In the genomic region with DNA sequence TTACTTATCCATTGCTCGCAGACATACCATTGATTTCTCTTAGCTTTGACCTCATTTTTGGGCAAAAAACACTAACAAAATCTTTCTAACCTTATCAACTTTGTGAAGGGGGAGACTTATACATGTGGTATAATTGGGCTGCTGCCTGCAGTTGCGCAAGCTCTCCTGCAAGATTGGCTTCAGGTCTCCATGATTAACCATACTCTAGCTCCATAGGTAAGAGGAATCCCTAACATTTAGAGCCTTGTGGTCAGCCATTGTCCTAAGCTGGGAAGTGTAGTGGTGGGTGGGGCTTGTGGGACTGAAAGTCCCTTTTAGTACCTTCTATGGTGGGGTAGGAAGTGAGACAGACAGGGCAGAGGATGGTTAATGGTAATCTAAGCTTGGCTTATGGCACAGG, we compare ENCODE assay signal across 21 cellular contexts.
"Had no signal": no experiment of that assay in that cellular context is flagged by ENCODE, and none has a peak within 500 bp of the region (broad histone marks: within the 10 kb centered on the region; RNA-seq: fewer than 3 reads in every experiment).

No MANE protein-coding gene starts in this region.

- H3K4me1 ChIP-seq: esophagus squamous epithelium, lower lobe of right lung had no signal

- ATAC-seq: activated CD8-positive, alpha-beta T cell treated with anti-CD3 and anti-CD28 coated beads, Interleukin-2, amount 10 ng/mL, durations not matched to agents 7 days and 5 days; activated naive CD4-positive, alpha-beta T cell treated with anti-CD3 and anti-CD28 coated beads, Interleukin-2, amount 50 U/mL, for 72 hours; activated T-helper 17 cell treated with anti-CD3 and anti-CD28 coated beads, Interleukin-2, amount 50 U/mL, for 72 hours; gastroesophageal sphincter; lower lobe of right lung; naive thymus-derived CD4-positive, alpha-beta T cell; upper lobe of right lung had no signal

- H3K4me3 Mint-ChIP-seq: activated CD8-positive, alpha-beta T cell treated with anti-CD3 and anti-CD28 coated beads, Interleukin-2, amount 10 ng/mL, durations not matched to agents 7 days and 5 days; activated T-helper 17 cell treated with anti-CD3 and anti-CD28 coated beads, Interleukin-2, amount 50 U/mL, for 72 hours; brain; naive thymus-derived CD4-positive, alpha-beta T cell; neural crest cell had no signal

- H3K36me3 ChIP-seq: esophagus squamous epithelium, gastroesophageal sphincter, lower lobe of right lung, upper lobe of right lung, WERI-Rb-1 had no signal

- H3K27me3 ChIP-seq: dorsolateral prefrontal cortex, esophagus squamous epithelium, gastroesophageal sphincter, upper lobe of right lung had no signal

- H3K27ac Mint-ChIP-seq: activated CD8-positive, alpha-beta T cell treated with anti-CD3 and anti-CD28 coated beads, Interleukin-2, amount 10 ng/mL, durations not matched to agents 7 days and 5 days; activated naive CD4-positive, alpha-beta T cell treated with anti-CD3 and anti-CD28 coated beads, Interleukin-2, amount 50 U/mL, for 72 hours; activated T-helper 17 cell treated with anti-CD3 and anti-CD28 coated beads, Interleukin-2, amount 50 U/mL, for 72 hours; brain; naive thymus-derived CD4-positive, alpha-beta T cell had no signal

- DNase-seq: activated CD4-positive, alpha-beta T cell treated with anti-CD3 and anti-CD28 coated beads for 1 hour; activated CD4-positive, alpha-beta T cell treated with anti-CD3 and anti-CD28 coated beads, Interleukin-2, amount 50 U/mL, for 1 hour; activated CD8-positive, alpha-beta T cell treated with anti-CD3 and anti-CD28 coated beads, Interleukin-2, amount 10 ng/mL, durations not matched to agents 7 days and 5 days; aorta; dorsolateral prefrontal cortex; esophagus squamous epithelium; head of caudate nucleus; kidney; lower lobe of right lung; naive thymus-derived CD4-positive, alpha-beta T cell; posterior cingulate gyrus; stimulated activated CD4-positive, alpha-beta T cell treated with anti-CD3 and anti-CD28 coated beads, Interleukin-4, amount 100 ng/mL, for 24 hours; stimulated activated naive CD4-positive, alpha-beta T cell treated with Interleukin-2 at 50 U/mL for 16 hours; SW 1271; upper lobe of right lung; WERI-Rb-1 had no signal

- H3K9me3 Mint-ChIP-seq: activated naive CD4-positive, alpha-beta T cell treated with anti-CD3 and anti-CD28 coated beads, Interleukin-2, amount 50 U/mL, for 72 hours; activated T-helper 17 cell treated with anti-CD3 and anti-CD28 coated beads, Interleukin-2, amount 50 U/mL, for 72 hours; brain; neural crest cell had no signal

- H3K4me3 ChIP-seq: dorsolateral prefrontal cortex, esophagus squamous epithelium, gastroesophageal sphincter, lower lobe of right lung, upper lobe of right lung had no signal

- H3K36me3 Mint-ChIP-seq: activated naive CD4-positive, alpha-beta T cell treated with anti-CD3 and anti-CD28 coated beads, Interleukin-2, amount 50 U/mL, for 72 hours; brain; naive thymus-derived CD4-positive, alpha-beta T cell had no signal

- H3K4me1 Mint-ChIP-seq: brain, neural crest cell had no signal

- H3K9me3 ChIP-seq: esophagus squamous epithelium, gastroesophageal sphincter, lower lobe of right lung, upper lobe of right lung had no signal

- H3K27ac ChIP-seq: dorsolateral prefrontal cortex, esophagus squamous epithelium, gastroesophageal sphincter, lower lobe of right lung, upper lobe of right lung, WERI-Rb-1 had no signal
